Comparison of ENCODE assay signal across 8 cellular contexts in the genomic region with DNA sequence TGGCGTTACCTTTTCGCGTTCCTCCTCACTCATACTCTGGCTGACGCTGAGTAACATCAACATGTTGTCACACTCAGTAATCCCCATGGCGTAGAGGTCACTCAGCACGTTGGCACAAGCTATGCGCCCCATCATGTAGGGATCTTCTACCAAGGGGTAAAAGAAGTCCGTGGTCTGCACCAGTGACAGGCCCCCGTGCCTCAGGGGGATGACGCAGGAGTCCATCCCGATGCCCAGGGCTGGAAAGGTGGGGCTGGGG. TPM values are rescaled to one million over a fixed set of nuclear protein-coding genes. Genes with fewer than 3 reads are reported as not detected.
A peak's percentile ranks its signal among the peaks of the same experiment; 100 is the strongest.
DNase-seq lines count a peak whose midpoint lies in the region; FAIRE-seq and TF ChIP-seq lines count a peak whose summit lies in the region.

No MANE protein-coding gene starts in this region.

- no peak for TF ChIP-seq CTCF in LNCaP clone FGC (IDR thresholded peaks at IDR 0.05; ENCODE audit: control insufficient read depth, extremely low read depth, insufficient read depth)
- TF ChIP-seq CTCF in endothelial cell (IDR thresholded peaks at IDR 0.05; ENCODE audit: unreplicated experiment): no peak
- TF ChIP-seq CTCF in progenitor cell of endocrine pancreas (IDR thresholded peaks at IDR 0.05; ENCODE audit: unreplicated experiment): no peak

- peak overlapping the region; percentile 96 for H3K4me3 ChIP-seq in LNCaP clone FGC (ENCODE audit: low read depth, low read length)

- peaks cover 8% of the 10 kb centered on the region for H3K27me3 Mint-ChIP-seq in endothelial cell (ENCODE audit: unreplicated experiment)
- H3K27me3 Mint-ChIP-seq in progenitor cell of endocrine pancreas: no peaks in the 10 kb centered on the region

- H3K4me3 Mint-ChIP-seq in endothelial cell (ENCODE audit: unreplicated experiment) (peak overlapping the region; percentile 86), progenitor cell of endocrine pancreas (ENCODE audit: low read depth) (peak overlapping the region; percentile 81)

- peak; percentile 64 for FAIRE-seq in GM12892 (lab: Jason Lieb, UNC)

- no peak for DNase-seq in GM12892 (ENCODE audit: insufficient read length)
- DNase-seq in LNCaP clone FGC (ENCODE audit: low read depth): no peak
- no peak for DNase-seq in endothelial cell (ENCODE audit: low spot score)
- DNase-seq in progenitor cell of endocrine pancreas (ENCODE audit: low spot score, unreplicated experiment): no peak
- DNase-seq in occipital lobe (lab: John Stamatoyannopoulos, UW): no peak
- DNase-seq in NCI-H2171 treated with DMSO at 0.1 percent for 48 hours (lab: John Stamatoyannopoulos, UW): no peak
- DNase-seq in stimulated activated CD8-positive, alpha-beta memory T cell treated with anti-CD3 and anti-CD28 coated beads, Interleukin-4, amount 100 ng/mL, for 48 hours: no peak
- no peak for DNase-seq in effector CD8-positive, alpha-beta T cell (lab: John Stamatoyannopoulos, UW)

- TF ChIP-seq POLR2A in GM12892 (IDR thresholded peaks at IDR 0.05; ENCODE audit: low read depth, low read length): no peak

- H3K9me3 Mint-ChIP-seq in endothelial cell (ENCODE audit: unreplicated experiment): no peaks in the 10 kb centered on the region
- H3K9me3 Mint-ChIP-seq in progenitor cell of endocrine pancreas (ENCODE audit: low read depth): peaks cover 18% of the 10 kb centered on the region

- H3K4me1 Mint-ChIP-seq in endothelial cell (ENCODE audit: unreplicated experiment) (peaks cover 18% of the 10 kb centered on the region), progenitor cell of endocrine pancreas (ENCODE audit: low read depth) (peaks cover 11% of the 10 kb centered on the region)

- peak overlapping the region; percentile 83 for H3K27ac Mint-ChIP-seq in endothelial cell (ENCODE audit: unreplicated experiment)
- H3K27ac Mint-ChIP-seq in progenitor cell of endocrine pancreas: peak overlapping the region; percentile 80

- H3K36me3 Mint-ChIP-seq in endothelial cell (ENCODE audit: low read depth, unreplicated experiment) (peaks cover 10% of the 10 kb centered on the region), progenitor cell of endocrine pancreas (ENCODE audit: insufficient read depth) (peaks cover 30% of the 10 kb centered on the region)

RNA-seq across cellular contexts. Expression of a gene that starts 0.6 kb away (rescaled TPM):
- 44.8 TPM for polyA plus RNA-seq in GM12892 (2012; ENCODE audit: missing spikeins)
- 43.1 TPM for total RNA-seq in endothelial cell (ENCODE audit: unreplicated experiment)
- total RNA-seq in progenitor cell of endocrine pancreas: 42.1 and 42.6 TPM in 2 replicates
- total RNA-seq in occipital lobe: 12.3 TPM

RNA-seq across cellular contexts. Expression of a gene that starts 15.2 kb away (rescaled TPM):
- polyA plus RNA-seq in GM12892 (2012; ENCODE audit: missing spikeins): 96.4 TPM
- total RNA-seq in endothelial cell (ENCODE audit: unreplicated experiment) (61.1 TPM), progenitor cell of endocrine pancreas (65.9 and 71.9 TPM in 2 replicates), occipital lobe (29.8 TPM)

RNA-seq across cellular contexts. Expression of a gene that starts 27.5 kb away (rescaled TPM):
- 47.8 TPM for polyA plus RNA-seq in GM12892 (2012; ENCODE audit: missing spikeins)
- not detected for total RNA-seq in endothelial cell (ENCODE audit: unreplicated experiment)
- 0.49 and 0.53 TPM in 2 replicates for total RNA-seq in progenitor cell of endocrine pancreas
- total RNA-seq in occipital lobe: 1.1 TPM

RNA-seq across cellular contexts. Expression of a gene that starts 37.7 kb away (rescaled TPM):
- polyA plus RNA-seq in GM12892 (2012; ENCODE audit: missing spikeins): 1.3 TPM
- total RNA-seq in endothelial cell (ENCODE audit: unreplicated experiment): 16.3 TPM
- total RNA-seq in progenitor cell of endocrine pancreas: 13.2 and 13.7 TPM in 2 replicates
- total RNA-seq in occipital lobe: 6.9 TPM

RNA-seq across cellular contexts. Expression of a gene that starts 49.9 kb away (rescaled TPM):
- polyA plus RNA-seq in GM12892 (2012; ENCODE audit: missing spikeins): 3.1 TPM
- 40.4 TPM for total RNA-seq in endothelial cell (ENCODE audit: unreplicated experiment)
- 59.7 and 62.6 TPM in 2 replicates for total RNA-seq in progenitor cell of endocrine pancreas
- 32.0 TPM for total RNA-seq in occipital lobe
